1 cellular context compared by ENCODE assay signal in the genomic region with DNA sequence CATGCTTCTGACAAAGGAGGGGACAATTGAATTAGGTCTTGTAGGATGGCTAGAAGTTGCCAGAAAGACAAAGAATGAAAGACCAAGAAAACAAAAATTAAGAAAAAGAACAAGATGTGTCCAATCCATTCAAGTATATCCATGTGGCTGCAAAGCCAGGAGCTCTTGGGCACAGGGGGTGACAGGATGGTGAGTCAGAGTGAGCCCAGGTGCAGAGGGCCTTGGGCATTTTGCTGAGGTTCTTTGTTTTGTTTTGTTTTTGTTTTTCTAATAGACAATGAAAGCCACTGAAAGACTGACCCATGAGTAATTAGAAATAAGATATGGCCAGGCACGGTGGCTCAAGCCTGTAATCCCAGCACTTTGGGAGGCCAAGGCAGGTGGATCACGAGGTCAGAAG.
TF ChIP-seq lines count a peak whose summit lies in the region.

No MANE protein-coding gene starts in this region.

TF ChIP-seq in HCT116, 20 proteins besides CTCF, POLR2A, EP300 and RAD21 (continued from another document):
- no peak for TF ChIP-seq YY1 (IDR thresholded peaks at IDR 0.05; ENCODE audit: extremely low read depth, insufficient replicate concordance, low read depth, low read length)
- TF ChIP-seq EGR1 (IDR thresholded peaks at IDR 0.05; ENCODE audit: low read depth), result no peak
- TF ChIP-seq, protein P1, sequence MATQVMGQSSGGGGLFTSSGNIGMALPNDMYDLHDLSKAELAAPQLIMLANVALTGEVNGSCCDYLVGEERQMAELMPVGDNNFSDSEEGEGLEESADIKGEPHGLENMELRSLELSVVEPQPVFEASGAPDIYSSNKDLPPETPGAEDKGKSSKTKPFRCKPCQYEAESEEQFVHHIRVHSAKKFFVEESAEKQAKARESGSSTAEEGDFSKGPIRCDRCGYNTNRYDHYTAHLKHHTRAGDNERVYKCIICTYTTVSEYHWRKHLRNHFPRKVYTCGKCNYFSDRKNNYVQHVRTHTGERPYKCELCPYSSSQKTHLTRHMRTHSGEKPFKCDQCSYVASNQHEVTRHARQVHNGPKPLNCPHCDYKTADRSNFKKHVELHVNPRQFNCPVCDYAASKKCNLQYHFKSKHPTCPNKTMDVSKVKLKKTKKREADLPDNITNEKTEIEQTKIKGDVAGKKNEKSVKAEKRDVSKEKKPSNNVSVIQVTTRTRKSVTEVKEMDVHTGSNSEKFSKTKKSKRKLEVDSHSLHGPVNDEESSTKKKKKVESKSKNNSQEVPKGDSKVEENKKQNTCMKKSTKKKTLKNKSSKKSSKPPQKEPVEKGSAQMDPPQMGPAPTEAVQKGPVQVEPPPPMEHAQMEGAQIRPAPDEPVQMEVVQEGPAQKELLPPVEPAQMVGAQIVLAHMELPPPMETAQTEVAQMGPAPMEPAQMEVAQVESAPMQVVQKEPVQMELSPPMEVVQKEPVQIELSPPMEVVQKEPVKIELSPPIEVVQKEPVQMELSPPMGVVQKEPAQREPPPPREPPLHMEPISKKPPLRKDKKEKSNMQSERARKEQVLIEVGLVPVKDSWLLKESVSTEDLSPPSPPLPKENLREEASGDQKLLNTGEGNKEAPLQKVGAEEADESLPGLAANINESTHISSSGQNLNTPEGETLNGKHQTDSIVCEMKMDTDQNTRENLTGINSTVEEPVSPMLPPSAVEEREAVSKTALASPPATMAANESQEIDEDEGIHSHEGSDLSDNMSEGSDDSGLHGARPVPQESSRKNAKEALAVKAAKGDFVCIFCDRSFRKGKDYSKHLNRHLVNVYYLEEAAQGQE (IDR thresholded peaks at IDR 0.05; ENCODE audit: low read depth), result no peak
- no peak for TF ChIP-seq SRF (IDR thresholded peaks at IDR 0.05; ENCODE audit: low read depth)
- TF ChIP-seq CBX3 (IDR thresholded peaks at IDR 0.05; ENCODE audit: low read depth), result no peak
- TF ChIP-seq JUND (IDR thresholded peaks at IDR 0.05), result no peak
- TF ChIP-seq ZBTB33 (IDR thresholded peaks at IDR 0.05; ENCODE audit: extremely low read depth, insufficient replicate concordance, low read length), result no peak
- TF ChIP-seq EZH2 (IDR thresholded peaks at IDR 0.05), result no peak
TF ChIP-seq in HCT116: peak in this region for 0.
